Comparison of ENCODE assay signal across 8 cellular contexts in genomic region chr15:99486371-99487336, GRCh38.
DNase-seq lines count a peak whose midpoint lies in the region; ATAC-seq and TF ChIP-seq lines count a peak whose summit lies in the region.

No MANE protein-coding gene starts in this region.

- H3K9ac ChIP-seq in HCT116 (ENCODE audit: low read length) (peak overlapping the region; percentile 39), mucosa of rectum (ENCODE audit: low read depth in 1 of 2, low read length in 2 of 2) (peak overlapping the region in 1 of 2 donors; percentile 30)

- H3K4me3 ChIP-seq in HCT116 (replicated peaks in 1 of 2; ENCODE audit: low read depth in 1 of 2, low read length in 2 of 2) = peak overlapping the region; percentile 30 to 45
- peak overlapping the region; percentile 20 to 64 (median 40) for H3K4me3 ChIP-seq in esophagus squamous epithelium
- H3K4me3 ChIP-seq in mucosa of rectum (ENCODE audit: low read length in 2 of 2) = peak overlapping the region; percentile 52 to 69
- H3K4me3 ChIP-seq in vagina = peak overlapping the region; percentile 42 to 54

- ATAC-seq in HCT116 = peak; percentile 86
- ATAC-seq in SK-N-SH treated with all-trans-retinoic acid at 6 μM for 48 hours = peak; percentile 88
- no peak for ATAC-seq in GM19395 (IDR thresholded peaks at IDR 0.05; ENCODE audit: unreplicated experiment)

- intact Hi-C loops in HCT116 (cut with micrococcal nuclease) = no loop called here
- intact Hi-C loops in esophagus squamous epithelium (cut with DNase I) = no loop called here
- intact Hi-C loops in vagina (cut with DNase I) = no loop called here

- CTCF ChIA-PET in HCT116 (lab: Charles Lee) = no interaction called here

- BruUV-seq in HCT116 (replicated peaks; lab: Mats Ljungman, UMichigan) = no TSS peak

- H3K9me2 ChIP-seq in HCT116 (ENCODE audit: insufficient read depth) = no peaks in the 10 kb centered on the region

- H3K27ac ChIP-seq in HCT116 (ENCODE audit: low read depth, low read length) (no peak overlapping the region; the same call in 1 of the 2 replicates), esophagus squamous epithelium (peak overlapping the region; percentile 68 to 84 (median 76)), mucosa of rectum (ENCODE audit: low read depth in 2 of 2, low read length in 2 of 2) (peak overlapping the region; percentile 14 to 50), vagina (peak overlapping the region; percentile 67)

- peak overlapping the region; percentile 70 for H3K4me2 ChIP-seq in HCT116 (ENCODE audit: low read length)

- H3K79me2 ChIP-seq in HCT116 (ENCODE audit: insufficient read depth, low read length) = no peaks in the 10 kb centered on the region

- DNase-seq in AG09319 (ENCODE audit: extremely low read depth, low read depth) (peak; percentile 97), HCT116 (ENCODE audit: low read depth, low spot score) (peak; percentile 10), esophagus squamous epithelium (lab: John Stamatoyannopoulos, UW) (no peak), vagina (ENCODE audit: extremely low spot score in 2 of 2) (peak; percentile 83 to 89), AML-193 (lab: John Stamatoyannopoulos, UW) (no peak)

- WGBS in esophagus squamous epithelium, 2 donors = 10% methylated on average over 18 to 20 of the region's 31 CpGs

- POLR2A ChIA-PET in HCT116 (lab: Charles Lee) = no interaction called here

- H3K9me3 ChIP-seq in HCT116 (ENCODE audit: control insufficient read depth in 1 of 2, insufficient read depth in 1 of 2, low read depth in 1 of 2, low read length in 2 of 2) (no peaks in the 10 kb centered on the region), esophagus squamous epithelium (no peaks in the 10 kb centered on the region), mucosa of rectum (ENCODE audit: control insufficient read depth in 2 of 2, low read length in 2 of 2) (no peaks in the 10 kb centered on the region), vagina (no peaks in the 10 kb centered on the region)

- TF ChIP-seq CTCF in AG09319 (IDR thresholded peaks at IDR 0.05; ENCODE audit: low read depth, low read length) (no peak; the same call in 1 of the 2 replicates), HCT116 (IDR thresholded peaks at IDR 0.05 in 2 of 3, conservative IDR thresholded peaks at IDR 0.05 in 1 of 3; ENCODE audit: borderline replicate concordance in 1 of 3, insufficient read depth in 1 of 3, low read depth in 2 of 3, low read length in 2 of 3) (no peak), esophagus squamous epithelium (IDR thresholded peaks at IDR 0.05) (no peak), vagina (IDR thresholded peaks at IDR 0.05) (no peak)

- peak overlapping the region; percentile 74 for H2AFZ ChIP-seq in HCT116 (ENCODE audit: low read depth, low read length, poor library complexity, severe bottlenecking)

- TF ChIP-seq POLR2A in HCT116 (IDR thresholded peaks at IDR 0.05; ENCODE audit: borderline replicate concordance, extremely low read depth, insufficient read depth, insufficient read length) (no peak), esophagus squamous epithelium (IDR thresholded peaks at IDR 0.05) (no peak), vagina (IDR thresholded peaks at IDR 0.05) (no peak)

- H4K20me1 ChIP-seq in HCT116 (ENCODE audit: insufficient read depth) = no peaks in the 10 kb centered on the region

- TF ChIP-seq RAD21 in HCT116 (IDR thresholded peaks at IDR 0.05; ENCODE audit: low read depth) = no peak

- H3K4me1 ChIP-seq in HCT116 (ENCODE audit: control insufficient read depth in 1 of 2, insufficient read depth in 2 of 2, low read length in 2 of 2) = peaks cover 11 to 20% of the 10 kb centered on the region in 2 experiments; a peak in 3 of 4 replicates
- H3K4me1 ChIP-seq in esophagus squamous epithelium = peaks cover 20 to 27% (median 20%) of the 10 kb centered on the region in 3 donors
- H3K4me1 ChIP-seq in mucosa of rectum (ENCODE audit: control insufficient read depth in 2 of 2, insufficient read depth in 2 of 2, low read length in 2 of 2) = peaks cover 5 to 10% of the 10 kb centered on the region in 2 donors
- H3K4me1 ChIP-seq in vagina = peaks cover 17% of the 10 kb centered on the region

- H3K27me3 ChIP-seq in HCT116 (ENCODE audit: insufficient read depth, low read length) (no peaks in the 10 kb centered on the region), esophagus squamous epithelium (no peaks in the 10 kb centered on the region), mucosa of rectum (ENCODE audit: control insufficient read depth in 2 of 2, insufficient read depth in 2 of 2, low read length in 2 of 2) (no peaks in the 10 kb centered on the region), vagina (no peaks in the 10 kb centered on the region)

- H3K36me3 ChIP-seq in HCT116 (ENCODE audit: control insufficient read depth in 1 of 2, insufficient read depth in 2 of 2, low read length in 2 of 2) = no peaks in the 10 kb centered on the region
- no peaks in the 10 kb centered on the region for H3K36me3 ChIP-seq in esophagus squamous epithelium
- H3K36me3 ChIP-seq in mucosa of rectum (ENCODE audit: control insufficient read depth in 2 of 2, insufficient read depth in 2 of 2, low read length in 2 of 2) = no peaks in the 10 kb centered on the region
- H3K36me3 ChIP-seq in vagina = no peaks in the 10 kb centered on the region

- RAD21 ChIA-PET in HCT116 (lab: Charles Lee; ENCODE audit: low non-redundant PET in 1 of 2, low total read pairs in 2 of 2, uncharacterized antibody in 2 of 2, unreplicated experiment in 2 of 2) = no interaction called here

TF ChIP-seq in HCT116, 20 proteins besides CTCF, POLR2A, EP300 and RAD21:
- TF ChIP-seq CEBPB (IDR thresholded peaks at IDR 0.05; ENCODE audit: low read depth) (no peak), MAX (IDR thresholded peaks at IDR 0.05) (0 out of 2 replicates have a peak, but pooled peaks have one; percentile 28), REST (IDR thresholded peaks at IDR 0.05; ENCODE audit: low read depth) (no peak)

TF ChIP-seq in SK-N-SH treated with all-trans-retinoic acid at 6 μM for 48 hours, 23 proteins besides CTCF, POLR2A, EP300 and RAD21 (continues in another document):
- no peak for TF ChIP-seq OSR1 (CRISPR knock-in tag; IDR thresholded peaks at IDR 0.05)
- TF ChIP-seq BACH2 (CRISPR knock-in tag; IDR thresholded peaks at IDR 0.05; ENCODE audit: borderline replicate concordance) = no peak
- no peak for TF ChIP-seq ESRRG (CRISPR knock-in tag; IDR thresholded peaks at IDR 0.05)
- no peak for TF ChIP-seq ZC3H10 (CRISPR knock-in tag; IDR thresholded peaks at IDR 0.05)
- no peak for TF ChIP-seq RARB (CRISPR knock-in tag; IDR thresholded peaks at IDR 0.05)
- TF ChIP-seq TSHZ2 (CRISPR knock-in tag; IDR thresholded peaks at IDR 0.05) = no peak
- no peak for TF ChIP-seq CSRNP3 (CRISPR knock-in tag; IDR thresholded peaks at IDR 0.05)
- TF ChIP-seq ZNF8 (CRISPR knock-in tag; IDR thresholded peaks at IDR 0.05) = no peak
- TF ChIP-seq PATZ1 (CRISPR knock-in tag; IDR thresholded peaks at IDR 0.05; ENCODE audit: borderline replicate concordance) = no peak
- no peak for TF ChIP-seq ZNF565 (CRISPR knock-in tag; conservative IDR thresholded peaks at IDR 0.05; ENCODE audit: low read depth)
- no peak for TF ChIP-seq PPARA (CRISPR knock-in tag; IDR thresholded peaks at IDR 0.05; ENCODE audit: borderline replicate concordance)

Comparison
In these comparisons a context has a peak if more than half of its experiments do, and no peak if none do; other contexts are left out.
1. DNase-seq: peak in AG09319 (single experiment), HCT116 (single experiment) and vagina (2 of 2); none in esophagus squamous epithelium (single experiment) and AML-193 (0 of 2).
2. Peak in every context shown above with its lines, with median percentiles within 50 percentile points of each other: H3K4me3 ChIP-seq.